13 cellular contexts compared by ENCODE assay signal in genomic region chr2:9230051-9230802, GRCh38. TPM values are rescaled to one million over a fixed set of nuclear protein-coding genes. Genes with fewer than 3 reads are reported as not detected.
DNase-seq lines count a peak whose midpoint lies in the region; ATAC-seq, FAIRE-seq and TF ChIP-seq lines count a peak whose summit lies in the region.
"Had no signal": no experiment of that assay in that cellular context is flagged by ENCODE, and none has a peak within 500 bp of the region (broad histone marks: within the 10 kb centered on the region; RNA-seq: fewer than 3 reads in every experiment).

No MANE protein-coding gene starts in this region.

- no peak overlapping the region for H3K4me3 ChIP-seq in BE2C (ENCODE audit: low read depth, low read length)
- H3K4me3 ChIP-seq in RWPE2 (ENCODE audit: severe bottlenecking), result no peak overlapping the region
- H3K4me3 ChIP-seq in pancreas, result no peak overlapping the region
- H3K4me3 ChIP-seq: gastrocnemius medialis had no signal

- H3K27ac ChIP-seq in RWPE2 (ENCODE audit: poor library complexity, severe bottlenecking) (peak overlapping the region; percentile 100), pancreas (no peak overlapping the region)

- H3K27me3 ChIP-seq in BE2C (no peaks in the 10 kb centered on the region), RWPE2 (ENCODE audit: insufficient read depth, poor library complexity, severe bottlenecking) (no peaks in the 10 kb centered on the region), pancreas (no peaks in the 10 kb centered on the region)
- H3K27me3 ChIP-seq: gastrocnemius medialis had no signal

- no peak for ATAC-seq in RWPE2 (ENCODE audit: low read depth)
- peak in 3 of 4 donors; percentile 37 to 52 (median 49) for ATAC-seq in pancreas
- no peak for ATAC-seq in HG03095 (IDR thresholded peaks at IDR 0.05; ENCODE audit: unreplicated experiment)
- ATAC-seq in GM19328 (IDR thresholded peaks at IDR 0.05; ENCODE audit: unreplicated experiment), result no peak
- ATAC-seq: gastrocnemius medialis, T-cell had no signal

- WGBS in pancreas, 2 donors, result 45 to 58% methylated on average over 9 of the region's 9 CpGs

- intact Hi-C loops in pancreas (cut with DNase I), result no loop called here

- TF ChIP-seq CTCF in BE2C (IDR thresholded peaks at IDR 0.05; ENCODE audit: low read depth, low read length) (no peak), RWPE2 (IDR thresholded peaks at IDR 0.05; ENCODE audit: poor library complexity, severe bottlenecking) (no peak), pancreas (IDR thresholded peaks at IDR 0.05) (no peak)

- no peak for FAIRE-seq in pancreas (lab: Jason Lieb, UNC)
- FAIRE-seq: GM19239 had no signal

- DNase-seq in BE2C (peak; percentile 32), RWPE2 (ENCODE audit: low spot score) (no peak), fibroblast of peridontal ligament (ENCODE audit: extremely low read depth) (peak; percentile 65), pancreas (no peak), T-helper 2 cell (no peak)
- DNase-seq in stimulated activated CD4-positive, alpha-beta T cell treated with anti-CD3 and anti-CD28 coated beads, Interleukin-12 subunit alpha, Interleukin-12 subunit beta, amount 100 ng/mL, for 4 hours, result no peak
- DNase-seq: activated CD4-positive, alpha-beta memory T cell treated with anti-CD3 and anti-CD28 coated beads for 36 hours; gastrocnemius medialis; NCI-H748 treated with DMSO at 0.1 percent for 48 hours; T-cell had no signal

- H3K4me1 ChIP-seq in BE2C (peaks cover 30% of the 10 kb centered on the region), RWPE2 (ENCODE audit: insufficient read depth, poor library complexity, severe bottlenecking) (peaks cover 79% of the 10 kb centered on the region), pancreas (peaks cover 2 to 24% (median 5%) of the 10 kb centered on the region in 3 donors)

- H3K9me3 ChIP-seq in BE2C, result no peaks in the 10 kb centered on the region
- H3K9me3 ChIP-seq in RWPE2 (ENCODE audit: severe bottlenecking), result no peaks in the 10 kb centered on the region
- H3K9me3 ChIP-seq in pancreas, result no peaks in the 10 kb centered on the region
- H3K9me3 ChIP-seq: gastrocnemius medialis had no signal

- H3K36me3 ChIP-seq in BE2C (no peaks in the 10 kb centered on the region), RWPE2 (ENCODE audit: low read depth) (peaks cover 18% of the 10 kb centered on the region), pancreas (no peaks in the 10 kb centered on the region)
- H3K36me3 ChIP-seq: gastrocnemius medialis had no signal

RNA-seq across cellular contexts. Expression of gene ASAP2, which starts 23.6 kb away (rescaled TPM):
- polyA plus RNA-seq in BE2C (2012; ENCODE audit: insufficient read depth, insufficient read length, low read depth), result 3.6 TPM
- total RNA-seq in pancreas, result 10 to 100 TPM in 3 of 6 donors, 1 to 10 TPM in 3; 6.5 to 17.7 (median 8.8) TPM
- polyA plus RNA-seq in pancreas, result 1 to 10 TPM; 5.8 to 6.6 TPM

Comparison
In these comparisons a context has a peak if more than half of its experiments do, and no peak if none do; other contexts are left out.
1. DNase-seq: peak in BE2C (single experiment) and fibroblast of peridontal ligament (single experiment); none in RWPE2 (single experiment), pancreas (0 of 6), stimulated activated CD4-positive, alpha-beta T cell treated with anti-CD3 and anti-CD28 coated beads, Interleukin-12 subunit alpha, Interleukin-12 subunit beta, amount 100 ng/mL, for 4 hours (single experiment) and T-helper 2 cell (0 of 5).
2. ATAC-seq: peak in pancreas (3 of 4); none in RWPE2 (single experiment), HG03095 (single experiment) and GM19328 (single experiment).